In the genomic region with DNA sequence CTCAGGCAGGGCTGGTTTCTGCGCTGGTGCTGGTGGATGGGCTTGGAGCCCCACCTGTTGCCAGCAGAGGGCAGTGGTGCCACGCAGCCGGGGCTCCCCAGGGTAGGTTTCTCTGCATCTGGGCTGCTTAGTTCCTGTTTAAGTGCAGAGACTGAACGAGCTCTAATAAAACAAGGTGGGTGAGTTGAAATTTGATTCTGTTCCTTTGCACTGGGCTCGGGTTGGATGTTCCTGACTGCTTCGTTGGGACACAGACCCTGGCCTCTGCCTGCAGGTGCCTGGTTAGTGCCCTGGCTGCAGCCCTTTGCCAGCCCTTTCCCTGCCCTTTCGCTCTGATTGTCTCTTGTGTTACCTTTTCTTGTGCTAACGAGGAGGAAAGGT, we compare ENCODE assay signal across 8 cellular contexts. TPM values are rescaled to one million over a fixed set of nuclear protein-coding genes. Genes with fewer than 3 reads are reported as not detected.
DNase-seq lines count a peak whose midpoint lies in the region; ATAC-seq and TF ChIP-seq lines count a peak whose summit lies in the region.

No MANE protein-coding gene starts in this region.

- H3K4me3 Mint-ChIP-seq in activated T-helper 17 cell treated with anti-CD3 and anti-CD28 coated beads, Interleukin-2, amount 50 U/mL, for 72 hours, result no peak overlapping the region

- H3K4me1 ChIP-seq in neutrophil (ENCODE audit: control insufficient read depth in 1 of 2, insufficient read depth in 1 of 2, low read depth in 1 of 2, low read length in 1 of 2), result peaks cover 11 to 17% of the 10 kb centered on the region in 2 experiments

- H3K27me3 ChIP-seq in neutrophil, result no peaks in the 10 kb centered on the region

- H3K27ac Mint-ChIP-seq in activated T-helper 17 cell treated with anti-CD3 and anti-CD28 coated beads, Interleukin-2, amount 50 U/mL, for 72 hours, result peak overlapping the region; percentile 43

- ATAC-seq in activated T-helper 17 cell treated with anti-CD3 and anti-CD28 coated beads, Interleukin-2, amount 50 U/mL, for 72 hours (replicated peaks), result peak; percentile 100
- ATAC-seq in HG03432 (IDR thresholded peaks at IDR 0.05; ENCODE audit: unreplicated experiment), result no peak

- H3K4me1 Mint-ChIP-seq in activated T-helper 17 cell treated with anti-CD3 and anti-CD28 coated beads, Interleukin-2, amount 50 U/mL, for 72 hours, result peaks cover 5% of the 10 kb centered on the region

- H3K27ac ChIP-seq in RWPE1 (peak overlapping the region; percentile 43), neutrophil (no peak overlapping the region)

- H3K27me3 Mint-ChIP-seq in activated T-helper 17 cell treated with anti-CD3 and anti-CD28 coated beads, Interleukin-2, amount 50 U/mL, for 72 hours, result no peaks in the 10 kb centered on the region

- peak; percentile 92 to 94 for DNase-seq in Kasumi-1 (lab: John Stamatoyannopoulos, UW)
- DNase-seq in RWPE1 (ENCODE audit: low spot score), result peak; percentile 90
- DNase-seq in fibroblast of the conjunctiva (ENCODE audit: low read depth), result peak; percentile 43
- peak; percentile 52 for DNase-seq in stromal cell of bone marrow (ENCODE audit: low read depth)

- TF ChIP-seq CTCF in GM12873 (IDR thresholded peaks at IDR 0.05; ENCODE audit: insufficient read depth, low read depth, low read length, missing control alignments) (peak; percentile 99), RWPE1 (conservative IDR thresholded peaks at IDR 0.05; ENCODE audit: low read depth) (peak; percentile 97), neutrophil (IDR thresholded peaks at IDR 0.05) (peak; percentile 87)

- no peaks in the 10 kb centered on the region for H3K36me3 ChIP-seq in neutrophil

- peak overlapping the region in 1 of 2 experiments; percentile 30 for H3K4me3 ChIP-seq in neutrophil (ENCODE audit: low read depth in 1 of 2, low read length in 1 of 2)

- no peaks in the 10 kb centered on the region for H3K9me3 ChIP-seq in neutrophil

- H3K9me3 Mint-ChIP-seq in activated T-helper 17 cell treated with anti-CD3 and anti-CD28 coated beads, Interleukin-2, amount 50 U/mL, for 72 hours, result no peaks in the 10 kb centered on the region

- peaks cover 28% of the 10 kb centered on the region for H3K36me3 Mint-ChIP-seq in activated T-helper 17 cell treated with anti-CD3 and anti-CD28 coated beads, Interleukin-2, amount 50 U/mL, for 72 hours (ENCODE audit: low read depth)

- POLR2A ChIA-PET in RWPE1 (lab: Yijun Ruan, JAX; ENCODE audit: low non-redundant PET), result no interaction called here

- CTCF ChIA-PET in RWPE1 (lab: Yijun Ruan, JAX), result interaction anchor here (0.5 to 1.0 kb wide), 13 partner anchors 11 to 417 kb away, joined by 3 to 11 read pairs (median 3); no protein-coding TSS in a partner anchor

RNA-seq across cellular contexts. Expression of a gene that starts 30.0 kb away (rescaled TPM):
- total RNA-seq in activated T-helper 17 cell treated with anti-CD3 and anti-CD28 coated beads, Interleukin-2, amount 50 U/mL, for 72 hours, result 100 to 1,000 TPM; 111 to 139 TPM

RNA-seq across cellular contexts. Expression of a gene that starts 46.5 kb away (rescaled TPM):
- total RNA-seq in activated T-helper 17 cell treated with anti-CD3 and anti-CD28 coated beads, Interleukin-2, amount 50 U/mL, for 72 hours, result 1 to 10 TPM; 5.3 to 6.1 TPM

RNA-seq across cellular contexts. Expression of a gene that starts 57.9 kb away (rescaled TPM):
- not detected for total RNA-seq in activated T-helper 17 cell treated with anti-CD3 and anti-CD28 coated beads, Interleukin-2, amount 50 U/mL, for 72 hours

Comparison
In these comparisons a context has a peak if more than half of its experiments do, and no peak if none do; other contexts are left out.
1. DNase-seq: peak in every context shown above with its lines; median percentile 93 in Kasumi-1; 90 in RWPE1; 52 in stromal cell of bone marrow; 43 in fibroblast of the conjunctiva.